In genomic region chr2:54424555-54425163, GRCh38 we compare ENCODE assay signal across 14 cellular contexts. TPM values are rescaled to one million over a fixed set of nuclear protein-coding genes. Genes with fewer than 3 reads are reported as not detected.
DNase-seq lines count a peak whose midpoint lies in the region; TF ChIP-seq lines count a peak whose summit lies in the region.
"Had no signal": no experiment of that assay in that cellular context is flagged by ENCODE, and none has a peak within 500 bp of the region (broad histone marks: within the 10 kb centered on the region; RNA-seq: fewer than 3 reads in every experiment).

No MANE protein-coding gene starts in this region.

- no peak overlapping the region for H3K4me3 ChIP-seq in epithelial cell of proximal tubule (ENCODE audit: low read depth, low read length)
- H3K4me3 ChIP-seq: A549 had no signal

- peak; percentile 44 for DNase-seq in DMS53 (lab: John Stamatoyannopoulos, UW)
- no peak for DNase-seq in DMS53 treated with DMSO at 0.1 percent for 48 hours (lab: John Stamatoyannopoulos, UW; ENCODE audit: unreplicated experiment)
- peak; percentile 18 for DNase-seq in HuH-7.5 (ENCODE audit: low spot score)
- peak; percentile 18 for DNase-seq in epithelial cell of proximal tubule (ENCODE audit: low read depth)
- DNase-seq in renal cortical epithelial cell (ENCODE audit: low read depth), result peak; percentile 50
- no peak for DNase-seq in RKO (ENCODE audit: low spot score)
- DNase-seq in activated gamma-delta T cell (lab: John Stamatoyannopoulos, UW), result no peak
- DNase-seq: AML-193; Caco-2; CD4-positive, alpha-beta T cell; DMS79 treated with DMSO at 0.1 percent for 48 hours; GF-D8; H9 had no signal

- no peak for TF ChIP-seq CTCF in epithelial cell of proximal tubule (conservative IDR thresholded peaks at IDR 0.05; ENCODE audit: low read depth, low read length)

RNA-seq across cellular contexts. Expression of gene SPTBN1, which starts 31.5 kb away (rescaled TPM):
- total RNA-seq in epithelial cell of proximal tubule (224 and 265 TPM in 2 replicates), renal cortical epithelial cell (415 and 447 TPM in 2 replicates)

Comparison
In these comparisons a context has a peak if more than half of its experiments do, and no peak if none do; other contexts are left out.
1. DNase-seq: peak in DMS53 (single experiment), HuH-7.5 (single experiment), epithelial cell of proximal tubule (single experiment) and renal cortical epithelial cell (single experiment); none in DMS53 treated with DMSO at 0.1 percent for 48 hours (single experiment), RKO (single experiment) and activated gamma-delta T cell (single experiment).